In genomic region chr11:64923944-64924909, GRCh38 we compare ENCODE assay signal across 1 cellular context.
A peak's percentile ranks its signal among the peaks of the same experiment; 100 is the strongest.
TF ChIP-seq lines count a peak whose summit lies in the region.

TSS of gene PPP2R5B (plus strand) at chr11:64924689. CDS start at chr11:64925735, 1,046 bp downstream.

TF ChIP-seq in K562, 482 proteins besides CTCF, POLR2A, EP300 and RAD21 (continued from another document and continues in another):
- peak; percentile 79 for TF ChIP-seq ARID4B (CRISPR knock-in tag; IDR thresholded peaks at IDR 0.05)
- no peak for TF ChIP-seq ILF3 (IDR thresholded peaks at IDR 0.05; ENCODE audit: borderline replicate concordance)
- no peak for TF ChIP-seq FUS (optimal IDR thresholded peaks at IDR 0.05; ENCODE audit: low read depth, low read length)
- peak; percentile 95 for TF ChIP-seq TOE1 (IDR thresholded peaks at IDR 0.05; ENCODE audit: borderline replicate concordance)
- no peak for TF ChIP-seq TOE1 (CRISPR knock-in tag; IDR thresholded peaks at IDR 0.05; ENCODE audit: borderline replicate concordance, low read depth)
- TF ChIP-seq BRF1 (IDR thresholded peaks at IDR 0.05; ENCODE audit: borderline replicate concordance, extremely low read depth, insufficient read length) = no peak
- TF ChIP-seq PURB (CRISPR knock-in tag; IDR thresholded peaks at IDR 0.05; ENCODE audit: low read depth) = no peak
- no peak for TF ChIP-seq PCBP2 (IDR thresholded peaks at IDR 0.05; ENCODE audit: low read depth, low read length, poor library complexity, severe bottlenecking)
- TF ChIP-seq CTCFL (IDR thresholded peaks at IDR 0.05; ENCODE audit: borderline replicate concordance, insufficient read depth, low read depth, low read length, poor library complexity, severe bottlenecking) = peak; percentile 7
- no peak for TF ChIP-seq MBD1 (CRISPR knock-in tag; IDR thresholded peaks at IDR 0.05)
- no peak; the same call in 1 of the 2 replicates for TF ChIP-seq ZBTB43 (CRISPR knock-in tag; IDR thresholded peaks at IDR 0.05)
- no peak for TF ChIP-seq THAP7 (CRISPR knock-in tag; IDR thresholded peaks at IDR 0.05)
- TF ChIP-seq ZNF41 (CRISPR knock-in tag; conservative IDR thresholded peaks at IDR 0.05) = no peak
- TF ChIP-seq ZNF57 (CRISPR knock-in tag; IDR thresholded peaks at IDR 0.05) = no peak
- no peak for TF ChIP-seq CEBPZ (IDR thresholded peaks at IDR 0.05; ENCODE audit: borderline replicate concordance, low read depth, low read length)
- peak; percentile 92 for TF ChIP-seq CREM (IDR thresholded peaks at IDR 0.05; ENCODE audit: low read depth)
- TF ChIP-seq SMARCE1 (IDR thresholded peaks at IDR 0.05) = peak; percentile 43
- TF ChIP-seq KLF13 (tag; IDR thresholded peaks at IDR 0.05; ENCODE audit: borderline replicate concordance, low read depth) = peak; percentile 87
- TF ChIP-seq SAFB2 (IDR thresholded peaks at IDR 0.05; ENCODE audit: borderline replicate concordance, low read depth, low read length, severe bottlenecking) = no peak
- no peak for TF ChIP-seq ARID3B (CRISPR knock-in tag; IDR thresholded peaks at IDR 0.05; ENCODE audit: borderline replicate concordance)
- TF ChIP-seq PHF21A (IDR thresholded peaks at IDR 0.05; ENCODE audit: borderline replicate concordance, low read depth) = no peak
- TF ChIP-seq CBFB (CRISPR knock-in tag; IDR thresholded peaks at IDR 0.05) = no peak
- TF ChIP-seq ZNF830 (CRISPR knock-in tag; IDR thresholded peaks at IDR 0.05) = no peak
- no peak for TF ChIP-seq RBBP5 (IDR thresholded peaks at IDR 0.05; ENCODE audit: borderline replicate concordance, insufficient read depth, low read length, poor library complexity, severe bottlenecking)
- no peak for TF ChIP-seq SMC3 (conservative IDR thresholded peaks at IDR 0.05; ENCODE audit: insufficient read depth, low read depth, low read length)
- no peak for TF ChIP-seq MED1 (CRISPR knock-in tag; IDR thresholded peaks at IDR 0.05; ENCODE audit: borderline replicate concordance)
- TF ChIP-seq CBX3 (IDR thresholded peaks at IDR 0.05; ENCODE audit: borderline replicate concordance in 1 of 2, low read length in 2 of 2) = no peak; a peak in 1 of 3 replicates
- peak in 1 of 2 experiments; percentile 99; a peak in 2 of 4 replicates for TF ChIP-seq KDM4B (IDR thresholded peaks at IDR 0.05; ENCODE audit: borderline replicate concordance in 2 of 2, low read depth in 1 of 2)
- TF ChIP-seq KLF6 (CRISPR knock-in tag; IDR thresholded peaks at IDR 0.05; ENCODE audit: borderline replicate concordance) = peak; percentile 63; the same call in 1 of the 2 replicates
- TF ChIP-seq THRA (IDR thresholded peaks at IDR 0.05) = no peak
- no peak; the same call in 1 of the 2 replicates for TF ChIP-seq BACH1 (tag; IDR thresholded peaks at IDR 0.05)
- peak; percentile 20; the same call in 1 of the 2 replicates for TF ChIP-seq PKNOX1 (IDR thresholded peaks at IDR 0.05)
